15 cellular contexts compared by ENCODE assay signal in genomic region chr14:65237023-65237814, GRCh38.
DNase-seq lines count a peak whose midpoint lies in the region; ATAC-seq, FAIRE-seq and TF ChIP-seq lines count a peak whose summit lies in the region.
"Had no signal": no experiment of that assay in that cellular context is flagged by ENCODE, and none has a peak within 500 bp of the region (broad histone marks: within the 10 kb centered on the region; RNA-seq: fewer than 3 reads in every experiment).

No MANE protein-coding gene starts in this region.

- peaks cover 50% of the 10 kb centered on the region for H3F3A ChIP-seq in PC-9 (ENCODE audit: insufficient read depth, low read depth)
- peaks cover 11% of the 10 kb centered on the region for H3F3A ChIP-seq in smooth muscle cell (ENCODE audit: low read depth)

- H3K4me1 ChIP-seq in PC-9 (replicated peaks; ENCODE audit: insufficient read depth) (peaks cover 70% of the 10 kb centered on the region), fibroblast of lung (ENCODE audit: control insufficient read depth, extremely low read depth, insufficient read depth, low read length) (peaks cover 28% of the 10 kb centered on the region), smooth muscle cell (ENCODE audit: low read depth) (peaks cover 31% of the 10 kb centered on the region), HAP-1 (peaks cover 27% of the 10 kb centered on the region)

- peak overlapping the region; percentile 21; the same call in 1 of the 2 replicates for H2AFZ ChIP-seq in PC-9
- no peak overlapping the region for H2AFZ ChIP-seq in fibroblast of lung (ENCODE audit: low read length)
- no peak overlapping the region for H2AFZ ChIP-seq in smooth muscle cell (ENCODE audit: low read depth)

- H3K4me3 ChIP-seq in PC-9 = peak overlapping the region; percentile 50; the same call in 1 of the 2 replicates
- H3K4me3 ChIP-seq in fibroblast of lung (replicated peaks in 1 of 4; ENCODE audit: control extremely low read depth in 1 of 4, insufficient read depth in 1 of 4, low read depth in 3 of 4, low read length in 4 of 4) = no peak overlapping the region
- no peak overlapping the region for H3K4me3 ChIP-seq in smooth muscle cell
- no peak overlapping the region for H3K4me3 ChIP-seq in HAP-1
- H3K4me3 ChIP-seq: MG63 had no signal

- H3K4me2 ChIP-seq in PC-9 (peak overlapping the region; percentile 83), fibroblast of lung (ENCODE audit: extremely low read depth, insufficient read depth, low read length) (no peak overlapping the region), smooth muscle cell (peak overlapping the region; percentile 67)

- 50% methylated on average over 5 of the region's 5 CpGs for WGBS in smooth muscle cell (ENCODE audit: low lambda C conversion rate)

- CTCF ChIA-PET in PC-9 (lab: Charles Lee) = interaction anchor here (0.6 to 1.1 kb wide), 4 partner anchors 15 to 136 kb away, joined by 3 to 6 read pairs (median 4); no protein-coding TSS in a partner anchor

- no peak overlapping the region for H3K9ac ChIP-seq in fibroblast of lung (ENCODE audit: insufficient read depth, low read length)
- no peak overlapping the region for H3K9ac ChIP-seq in smooth muscle cell (ENCODE audit: low read depth)

- H3K27ac ChIP-seq in PC-9 (peak overlapping the region; percentile 96), fibroblast of lung (ENCODE audit: insufficient read depth, low read length) (no peak overlapping the region), smooth muscle cell (ENCODE audit: low read depth) (peak overlapping the region; percentile 81)

- intact Hi-C loops in PC-9 (cut with micrococcal nuclease; ENCODE audit: unreplicated experiment) (no loop called here), left colon (cut with DNase I, micrococcal nuclease) (no loop called here)

- POLR2A ChIA-PET in PC-9 (lab: Charles Lee; ENCODE audit: unreplicated experiment) = interaction anchor here (0.5 to 1.0 kb wide), 5 partner anchors 21 to 175 kb away, joined by 3 to 9 read pairs (median 4); partner anchors contain the start of gene FUT8

- no TSS peak for BruUV-seq in PC-9 (replicated peaks; lab: Mats Ljungman, UMichigan)

- H3K27me3 ChIP-seq in PC-9 (ENCODE audit: insufficient read depth, low read depth) (no peaks in the 10 kb centered on the region), fibroblast of lung (ENCODE audit: control insufficient read depth, insufficient read depth, low read length) (no peaks in the 10 kb centered on the region), smooth muscle cell (ENCODE audit: low read depth) (no peaks in the 10 kb centered on the region), HAP-1 (ENCODE audit: low read depth) (no peaks in the 10 kb centered on the region)
- H3K27me3 ChIP-seq: MG63 had no signal

- peaks cover 7% of the 10 kb centered on the region for H3K9me3 ChIP-seq in PC-9 (ENCODE audit: insufficient read depth, low read depth)
- H3K9me3 ChIP-seq in fibroblast of lung (ENCODE audit: control insufficient read depth, insufficient read depth, low read depth, low read length) = no peaks in the 10 kb centered on the region
- H3K9me3 ChIP-seq in smooth muscle cell (replicated peaks; ENCODE audit: low read depth) = no peaks in the 10 kb centered on the region
- H3K9me3 ChIP-seq in HAP-1 = no peaks in the 10 kb centered on the region
- H3K9me3 ChIP-seq: MG63 had no signal

- FAIRE-seq in RCC 7860 (lab: Jason Lieb, UNC) = no peak

- H4K20me1 ChIP-seq in PC-9 (ENCODE audit: insufficient read depth) (no peaks in the 10 kb centered on the region), fibroblast of lung (ENCODE audit: control insufficient read depth, extremely low read depth, insufficient read depth, low read length) (no peaks in the 10 kb centered on the region), smooth muscle cell (ENCODE audit: low read depth) (no peaks in the 10 kb centered on the region)

- no peaks in the 10 kb centered on the region for H3K36me3 ChIP-seq in PC-9 (ENCODE audit: low read depth)
- H3K36me3 ChIP-seq in fibroblast of lung (ENCODE audit: control insufficient read depth, insufficient read depth, low read length) = no peaks in the 10 kb centered on the region
- no peaks in the 10 kb centered on the region for H3K36me3 ChIP-seq in smooth muscle cell (ENCODE audit: low read depth)
- H3K36me3 ChIP-seq in HAP-1 (replicated peaks) = no peaks in the 10 kb centered on the region
- H3K36me3 ChIP-seq: MG63 had no signal

- TF ChIP-seq CTCF in PC-9 (conservative IDR thresholded peaks at IDR 0.05) (no peak), fibroblast of lung (conservative IDR thresholded peaks at IDR 0.05 in 1 of 2, IDR thresholded peaks at IDR 0.05 in 1 of 2; ENCODE audit: low read depth in 1 of 2, low read length in 2 of 2) (no peak), smooth muscle cell (IDR thresholded peaks at IDR 0.05; ENCODE audit: borderline replicate concordance, insufficient read depth, poor library complexity, severe bottlenecking) (no peak)

- 0 out of 2 replicates have a peak, but pooled peaks cover 5% of the 10 kb centered on the region for H3K79me2 ChIP-seq in PC-9 (ENCODE audit: low read depth)
- no peaks in the 10 kb centered on the region for H3K79me2 ChIP-seq in fibroblast of lung (ENCODE audit: control insufficient read depth, insufficient read depth, low read length)
- no peaks in the 10 kb centered on the region for H3K79me2 ChIP-seq in smooth muscle cell (ENCODE audit: low read depth)

- no peak for ATAC-seq in left colon
- ATAC-seq: left ventricle myocardium superior; stimulated activated effector memory CD8-positive, alpha-beta T cell treated with anti-CD3 and anti-CD28 coated beads, Interleukin-12 subunit alpha, Interleukin-12 subunit beta, amount 100 ng/mL, for 72 hours had no signal

- DNase-seq in GM03348 (ENCODE audit: low spot score) (peak; percentile 47), PC-9 (no peak), fibroblast of lung (ENCODE audit: low read depth in 2 of 2) (peak; percentile 20 to 69), smooth muscle cell (lab: John Stamatoyannopoulos, UW; ENCODE audit: unreplicated experiment) (no peak), NCI-H510A treated with DMSO at 0.1 percent for 48 hours (lab: John Stamatoyannopoulos, UW) (no peak), RCC 7860 (ENCODE audit: low spot score) (no peak), left colon (no peak), HAP-1 (ENCODE audit: low spot score in 2 of 2) (no peak)
- DNase-seq: activated CD8-positive, alpha-beta memory T cell treated with anti-CD3 and anti-CD28 coated beads, Interleukin-2, amount 50 U/mL, for 48 hours; left ventricle myocardium superior; MG63; NCI-H2107; right cardiac atrium; stimulated activated CD4-positive, alpha-beta T cell treated with anti-CD3 and anti-CD28 coated beads, Interleukin-4, amount 100 ng/mL, for 24 hours had no signal

- in situ Hi-C loops in HAP-1 (cut with MboI; ENCODE audit: low sequenced_read_pairs) = no loop called here

- H3K9me2 ChIP-seq in PC-9 (ENCODE audit: insufficient read depth) = no peaks in the 10 kb centered on the region

Comparison
In these comparisons a context has a peak if more than half of its experiments do, and no peak if none do; other contexts are left out.
1. DNase-seq: peak in GM03348 (single experiment) and fibroblast of lung (2 of 2); none in PC-9 (0 of 2), smooth muscle cell (single experiment), NCI-H510A treated with DMSO at 0.1 percent for 48 hours (single experiment), RCC 7860 (single experiment), left colon (0 of 2) and HAP-1 (0 of 2).